ENCODE assay signal across 16 cellular contexts in genomic region chr10:11288302-11288701, GRCh38.
A peak's percentile ranks its signal among the peaks of the same experiment; 100 is the strongest.
DNase-seq lines count a peak whose midpoint lies in the region; ATAC-seq and TF ChIP-seq lines count a peak whose summit lies in the region.
"Had no signal": no experiment of that assay in that cellular context is flagged by ENCODE, and none has a peak within 500 bp of the region (broad histone marks: within the 10 kb centered on the region; RNA-seq: fewer than 3 reads in every experiment).

No MANE protein-coding gene starts in this region.

- H3K18ac ChIP-seq in trophoblast cell (ENCODE audit: low read length), result no peak overlapping the region

- no peaks in the 10 kb centered on the region for H3K79me2 ChIP-seq in trophoblast cell (ENCODE audit: control insufficient read depth, insufficient read depth, low read length, poor library complexity)

- 81% methylated on average over 10 of the region's 13 CpGs for WGBS in esophagus muscularis mucosa
- no CpG with 5 or more reads among the region's 13 CpGs for WGBS in trophoblast cell (ENCODE audit: extremely low coverage, insufficient coverage, insufficient read length)

- H3K4me1 ChIP-seq in esophagus muscularis mucosa (no peaks in the 10 kb centered on the region), trophoblast cell (ENCODE audit: control insufficient read depth in 1 of 2, insufficient read depth in 2 of 2, low read length in 2 of 2) (no peaks in the 10 kb centered on the region)

- H3K4me3 Mint-ChIP-seq in activated naive CD8-positive, alpha-beta T cell, result no peak overlapping the region
- no peak overlapping the region for H3K4me3 Mint-ChIP-seq in activated naive CD8-positive, alpha-beta T cell treated with anti-CD3 and anti-CD28 coated beads, Interleukin-2, amount 50 U/mL, for 24 hours
- H3K4me3 Mint-ChIP-seq in activated T-helper 17 cell treated with anti-CD3 and anti-CD28 coated beads, Interleukin-2, amount 50 U/mL, for 72 hours, result no peak overlapping the region
- H3K4me3 Mint-ChIP-seq: GM23338 had no signal

- no peak for ATAC-seq in activated naive CD8-positive, alpha-beta T cell treated with anti-CD3 and anti-CD28 coated beads, Interleukin-2, amount 50 U/mL, for 24 hours
- ATAC-seq in activated T-helper 17 cell treated with anti-CD3 and anti-CD28 coated beads, Interleukin-2, amount 50 U/mL, for 72 hours (replicated peaks), result no peak
- ATAC-seq in GM21737 (IDR thresholded peaks at IDR 0.05; ENCODE audit: unreplicated experiment), result no peak
- ATAC-seq: GM23338 had no signal

- H2AFZ ChIP-seq in trophoblast cell (ENCODE audit: insufficient read depth, low read length, poor library complexity), result no peak overlapping the region
- H2AFZ ChIP-seq: GM23338 had no signal

- no peak overlapping the region for H3K14ac ChIP-seq in trophoblast cell (ENCODE audit: low read length)

- no peak overlapping the region for H3K9ac ChIP-seq in trophoblast cell (ENCODE audit: low read length)

- intact Hi-C loops in esophagus muscularis mucosa (cut with DNase I), result no loop called here

- no peak overlapping the region for H3K4ac ChIP-seq in trophoblast cell (ENCODE audit: low read depth, low read length)

- no peak overlapping the region for H2AK5ac ChIP-seq in trophoblast cell (ENCODE audit: low read length)

- no peak for DNase-seq in activated naive CD8-positive, alpha-beta T cell treated with anti-CD3 and anti-CD28 coated beads, Interleukin-2, amount 50 U/mL, for 24 hours
- DNase-seq in esophagus muscularis mucosa (ENCODE audit: extremely low spot score), result peak; percentile 57
- no peak for DNase-seq in trophoblast cell
- DNase-seq: AML-193, DMS79 treated with DMSO at 0.1 percent for 48 hours, KG1, NCI-H1092, NCI-H2107, NCI-H345, NCI-H526 treated with DMSO at 0.1 percent for 48 hours had no signal

- H3K36me3 ChIP-seq in esophagus muscularis mucosa (peaks cover 40 to 76% (median 59%) of the 10 kb centered on the region in 4 donors), trophoblast cell (ENCODE audit: control insufficient read depth in 1 of 2, insufficient read depth in 2 of 2, low read length in 2 of 2) (no peaks in the 10 kb centered on the region)

- H4K12ac ChIP-seq in trophoblast cell (ENCODE audit: low read depth, low read length), result no peak overlapping the region

- H3K9me3 ChIP-seq in esophagus muscularis mucosa, result no peaks in the 10 kb centered on the region
- peaks cover 8% of the 10 kb centered on the region for H3K9me3 ChIP-seq in trophoblast cell (ENCODE audit: insufficient read depth, low read depth, low read length)

- no peak for TF ChIP-seq EP300 in esophagus muscularis mucosa (IDR thresholded peaks at IDR 0.05)

- peak overlapping the region; percentile 75 for H3K27ac Mint-ChIP-seq in activated naive CD8-positive, alpha-beta T cell
- H3K27ac Mint-ChIP-seq in activated naive CD8-positive, alpha-beta T cell treated with anti-CD3 and anti-CD28 coated beads, Interleukin-2, amount 50 U/mL, for 24 hours, result no peak overlapping the region
- H3K27ac Mint-ChIP-seq in activated T-helper 17 cell treated with anti-CD3 and anti-CD28 coated beads, Interleukin-2, amount 50 U/mL, for 72 hours, result peak overlapping the region; percentile 71

- no peak overlapping the region for H2BK120ac ChIP-seq in trophoblast cell (ENCODE audit: insufficient read depth, low read length, poor library complexity)

- H3K23ac ChIP-seq in trophoblast cell (ENCODE audit: low read length), result no peak overlapping the region

- no peaks in the 10 kb centered on the region for H3K79me1 ChIP-seq in trophoblast cell (ENCODE audit: low read length)

- no peak for TF ChIP-seq POLR2A in esophagus muscularis mucosa (IDR thresholded peaks at IDR 0.05; ENCODE audit: low read depth)

- no peak overlapping the region for H2BK5ac ChIP-seq in trophoblast cell (ENCODE audit: low read depth, low read length, poor library complexity)

- no peak overlapping the region for H3K4me3 ChIP-seq in esophagus muscularis mucosa
- no peak overlapping the region for H3K4me3 ChIP-seq in trophoblast cell (ENCODE audit: low read depth, low read length)
- H3K4me3 ChIP-seq: GM23338 had no signal

- H3K4me1 Mint-ChIP-seq in activated naive CD8-positive, alpha-beta T cell (ENCODE audit: low read depth), result peaks cover 22% of the 10 kb centered on the region
- peaks cover 21% of the 10 kb centered on the region for H3K4me1 Mint-ChIP-seq in activated naive CD8-positive, alpha-beta T cell treated with anti-CD3 and anti-CD28 coated beads, Interleukin-2, amount 50 U/mL, for 24 hours
- H3K4me1 Mint-ChIP-seq in activated T-helper 17 cell treated with anti-CD3 and anti-CD28 coated beads, Interleukin-2, amount 50 U/mL, for 72 hours, result peaks cover 23% of the 10 kb centered on the region

- H4K8ac ChIP-seq in trophoblast cell (ENCODE audit: low read depth, low read length), result no peak overlapping the region

- no peak overlapping the region for H3K4me2 ChIP-seq in trophoblast cell (ENCODE audit: low read length)
- H3K4me2 ChIP-seq: GM23338 had no signal

- H3K9me3 Mint-ChIP-seq in activated naive CD8-positive, alpha-beta T cell (ENCODE audit: low read depth), result no peaks in the 10 kb centered on the region
- H3K9me3 Mint-ChIP-seq in activated naive CD8-positive, alpha-beta T cell treated with anti-CD3 and anti-CD28 coated beads, Interleukin-2, amount 50 U/mL, for 24 hours, result no peaks in the 10 kb centered on the region
- no peaks in the 10 kb centered on the region for H3K9me3 Mint-ChIP-seq in activated T-helper 17 cell treated with anti-CD3 and anti-CD28 coated beads, Interleukin-2, amount 50 U/mL, for 72 hours
- H3K9me3 Mint-ChIP-seq: GM23338 had no signal

- H2BK12ac ChIP-seq in trophoblast cell (ENCODE audit: low read length), result no peak overlapping the region

- H3K27ac ChIP-seq in esophagus muscularis mucosa (replicated peaks in 1 of 4) (no peak overlapping the region), temporal lobe (ENCODE audit: low read depth, low read length) (peak overlapping the region; percentile 33), trophoblast cell (ENCODE audit: low read depth, low read length) (no peak overlapping the region)
- H3K27ac ChIP-seq: HL-60 had no signal

- no peak for TF ChIP-seq CTCF in esophagus muscularis mucosa (IDR thresholded peaks at IDR 0.05)

- no peaks in the 10 kb centered on the region for H3K27me3 Mint-ChIP-seq in activated naive CD8-positive, alpha-beta T cell
- no peaks in the 10 kb centered on the region for H3K27me3 Mint-ChIP-seq in activated naive CD8-positive, alpha-beta T cell treated with anti-CD3 and anti-CD28 coated beads, Interleukin-2, amount 50 U/mL, for 24 hours
- H3K27me3 Mint-ChIP-seq in activated T-helper 17 cell treated with anti-CD3 and anti-CD28 coated beads, Interleukin-2, amount 50 U/mL, for 72 hours, result no peaks in the 10 kb centered on the region

- H3K27me3 ChIP-seq in esophagus muscularis mucosa (no peaks in the 10 kb centered on the region), trophoblast cell (ENCODE audit: insufficient read depth, low read length) (no peaks in the 10 kb centered on the region)

- H4K91ac ChIP-seq in trophoblast cell (ENCODE audit: low read depth, low read length), result no peak overlapping the region

- H3K36me3 Mint-ChIP-seq in activated naive CD8-positive, alpha-beta T cell, result peaks cover 12% of the 10 kb centered on the region
- H3K36me3 Mint-ChIP-seq in activated naive CD8-positive, alpha-beta T cell treated with anti-CD3 and anti-CD28 coated beads, Interleukin-2, amount 50 U/mL, for 24 hours (ENCODE audit: low read depth), result peaks cover 49% of the 10 kb centered on the region
- no peaks in the 10 kb centered on the region for H3K36me3 Mint-ChIP-seq in activated T-helper 17 cell treated with anti-CD3 and anti-CD28 coated beads, Interleukin-2, amount 50 U/mL, for 72 hours (ENCODE audit: low read depth)
